ENCODE assay signal across 1 cellular context in the genomic region with DNA sequence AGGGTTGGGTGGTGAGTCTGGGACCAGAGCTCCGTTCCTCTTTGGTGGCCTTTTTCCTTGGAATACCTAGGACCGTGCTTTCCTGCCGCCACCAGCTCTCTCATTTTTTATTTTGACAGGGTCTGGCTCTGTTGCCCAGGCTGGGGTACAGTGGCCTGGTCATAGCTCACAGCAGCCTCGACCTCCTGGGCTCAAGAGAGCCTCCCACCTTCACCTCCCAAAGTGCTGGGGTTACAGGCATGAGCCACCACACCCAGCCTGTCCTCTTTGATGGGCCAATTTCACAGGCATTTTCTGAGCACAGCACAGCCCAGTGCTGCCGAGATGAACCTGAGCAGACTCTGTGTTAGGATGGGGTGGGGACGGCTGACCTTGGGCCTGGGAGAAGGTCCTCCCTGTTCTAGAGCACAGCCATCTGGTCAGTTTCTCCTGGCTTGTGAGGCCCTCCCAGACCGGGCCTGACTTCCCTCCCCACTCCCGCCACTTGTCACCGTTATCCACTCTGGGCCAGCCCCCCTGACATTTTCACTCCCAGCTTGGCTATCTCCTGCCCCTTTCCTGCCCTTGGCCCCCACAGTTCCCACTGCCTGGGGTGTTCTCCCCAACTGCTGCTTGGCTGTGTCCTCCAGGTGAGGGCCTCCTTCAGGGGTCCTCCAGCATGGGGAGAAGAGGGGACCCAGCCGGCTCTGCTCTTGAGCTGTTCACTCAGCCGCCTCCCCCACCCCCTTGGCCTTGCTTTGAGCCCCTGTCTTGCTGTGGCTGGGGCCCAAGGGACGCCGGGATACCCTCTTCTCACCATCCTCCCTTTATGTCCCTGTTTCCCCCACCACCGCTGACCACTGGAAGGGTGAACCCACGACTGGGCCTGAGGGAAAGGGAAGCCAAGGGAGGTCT.
TF ChIP-seq lines count a peak whose summit lies in the region.

No MANE protein-coding gene starts in this region.

TF ChIP-seq in K562, 482 proteins besides CTCF, POLR2A, EP300 and RAD21:
- TF ChIP-seq GABPB2 (CRISPR knock-in tag; conservative IDR thresholded peaks at IDR 0.05) (no peak), SRF (CRISPR knock-in tag; IDR thresholded peaks at IDR 0.05) (no peak), ZNF184 (CRISPR knock-in tag; IDR thresholded peaks at IDR 0.05) (no peak), EP400 (IDR thresholded peaks at IDR 0.05) (no peak), ZNF354B (CRISPR knock-in tag; IDR thresholded peaks at IDR 0.05) (no peak), NCOA2 (IDR thresholded peaks at IDR 0.05; ENCODE audit: partially characterized antibody in 2 of 2) (no peak), KAT2B (IDR thresholded peaks at IDR 0.05; ENCODE audit: low read depth, low read length) (no peak), COPS2 (conservative IDR thresholded peaks at IDR 0.05) (no peak), SMARCA5 (IDR thresholded peaks at IDR 0.05) (no peak), ZBTB7A (IDR thresholded peaks at IDR 0.05; ENCODE audit: borderline replicate concordance, control insufficient read depth, low read depth, low read length) (peak; percentile 49; the same call in 1 of the 2 replicates), RBM39 (optimal IDR thresholded peaks at IDR 0.05; ENCODE audit: low read depth, low read length) (no peak), ESRRA (IDR thresholded peaks at IDR 0.05; ENCODE audit: borderline replicate concordance, low read depth) (peak; percentile 60; the same call in 1 of the 2 replicates), ZNF197 (CRISPR knock-in tag; IDR thresholded peaks at IDR 0.05; ENCODE audit: low read depth) (no peak), TBP (optimal IDR thresholded peaks at IDR 0.05; ENCODE audit: low read depth, low read length) (no peak), PTRF (tag; IDR thresholded peaks at IDR 0.05) (no peak), ZNF586 (CRISPR knock-in tag; conservative IDR thresholded peaks at IDR 0.05) (no peak), BRD4 (IDR thresholded peaks at IDR 0.05) (no peak), MEF2D (tag; conservative IDR thresholded peaks at IDR 0.05; ENCODE audit: low read depth) (no peak), TSC22D4 (tag; IDR thresholded peaks at IDR 0.05) (no peak), GTF2A2 (tag; IDR thresholded peaks at IDR 0.05) (no peak), ZNF696 (CRISPR knock-in tag; conservative IDR thresholded peaks at IDR 0.05) (no peak), STAT5A (IDR thresholded peaks at IDR 0.05; ENCODE audit: borderline replicate concordance, low read length) (no peak), NRF1 (conservative IDR thresholded peaks at IDR 0.05 in 1 of 2, IDR thresholded peaks at IDR 0.05 in 1 of 2) (0 out of 4 replicates have a peak, but pooled peaks of 1 of the 2 experiments have one; percentile 11), NBN (IDR thresholded peaks at IDR 0.05; ENCODE audit: low read depth) (no peak), HNRNPK (IDR thresholded peaks at IDR 0.05; ENCODE audit: low read depth, low read length, poor library complexity, severe bottlenecking) (no peak), ZFPM2 (CRISPR knock-in tag; IDR thresholded peaks at IDR 0.05) (no peak), NCOA1 (IDR thresholded peaks at IDR 0.05; ENCODE audit: low read depth) (no peak), ZC3H11A (IDR thresholded peaks at IDR 0.05; ENCODE audit: low read depth, low read length) (no peak), CREBBP (IDR thresholded peaks at IDR 0.05; ENCODE audit: low read depth, low read length) (no peak), ZNF133 (CRISPR knock-in tag; IDR thresholded peaks at IDR 0.05) (no peak), ZNF121 (CRISPR knock-in tag; conservative IDR thresholded peaks at IDR 0.05) (peak; percentile 74)
- TF ChIP-seq, protein P1, sequence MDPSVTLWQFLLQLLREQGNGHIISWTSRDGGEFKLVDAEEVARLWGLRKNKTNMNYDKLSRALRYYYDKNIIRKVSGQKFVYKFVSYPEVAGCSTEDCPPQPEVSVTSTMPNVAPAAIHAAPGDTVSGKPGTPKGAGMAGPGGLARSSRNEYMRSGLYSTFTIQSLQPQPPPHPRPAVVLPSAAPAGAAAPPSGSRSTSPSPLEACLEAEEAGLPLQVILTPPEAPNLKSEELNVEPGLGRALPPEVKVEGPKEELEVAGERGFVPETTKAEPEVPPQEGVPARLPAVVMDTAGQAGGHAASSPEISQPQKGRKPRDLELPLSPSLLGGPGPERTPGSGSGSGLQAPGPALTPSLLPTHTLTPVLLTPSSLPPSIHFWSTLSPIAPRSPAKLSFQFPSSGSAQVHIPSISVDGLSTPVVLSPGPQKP (CRISPR knock-in tag; IDR thresholded peaks at IDR 0.05): no peak
- TF ChIP-seq, protein P2, sequence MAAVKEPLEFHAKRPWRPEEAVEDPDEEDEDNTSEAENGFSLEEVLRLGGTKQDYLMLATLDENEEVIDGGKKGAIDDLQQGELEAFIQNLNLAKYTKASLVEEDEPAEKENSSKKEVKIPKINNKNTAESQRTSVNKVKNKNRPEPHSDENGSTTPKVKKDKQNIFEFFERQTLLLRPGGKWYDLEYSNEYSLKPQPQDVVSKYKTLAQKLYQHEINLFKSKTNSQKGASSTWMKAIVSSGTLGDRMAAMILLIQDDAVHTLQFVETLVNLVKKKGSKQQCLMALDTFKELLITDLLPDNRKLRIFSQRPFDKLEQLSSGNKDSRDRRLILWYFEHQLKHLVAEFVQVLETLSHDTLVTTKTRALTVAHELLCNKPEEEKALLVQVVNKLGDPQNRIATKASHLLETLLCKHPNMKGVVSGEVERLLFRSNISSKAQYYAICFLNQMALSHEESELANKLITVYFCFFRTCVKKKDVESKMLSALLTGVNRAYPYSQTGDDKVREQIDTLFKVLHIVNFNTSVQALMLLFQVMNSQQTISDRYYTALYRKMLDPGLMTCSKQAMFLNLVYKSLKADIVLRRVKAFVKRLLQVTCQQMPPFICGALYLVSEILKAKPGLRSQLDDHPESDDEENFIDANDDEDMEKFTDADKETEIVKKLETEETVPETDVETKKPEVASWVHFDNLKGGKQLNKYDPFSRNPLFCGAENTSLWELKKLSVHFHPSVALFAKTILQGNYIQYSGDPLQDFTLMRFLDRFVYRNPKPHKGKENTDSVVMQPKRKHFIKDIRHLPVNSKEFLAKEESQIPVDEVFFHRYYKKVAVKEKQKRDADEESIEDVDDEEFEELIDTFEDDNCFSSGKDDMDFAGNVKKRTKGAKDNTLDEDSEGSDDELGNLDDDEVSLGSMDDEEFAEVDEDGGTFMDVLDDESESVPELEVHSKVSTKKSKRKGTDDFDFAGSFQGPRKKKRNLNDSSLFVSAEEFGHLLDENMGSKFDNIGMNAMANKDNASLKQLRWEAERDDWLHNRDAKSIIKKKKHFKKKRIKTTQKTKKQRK (IDR thresholded peaks at IDR 0.05; ENCODE audit: borderline replicate concordance, low read depth, low read length): no peak
- TF ChIP-seq, protein P3, sequence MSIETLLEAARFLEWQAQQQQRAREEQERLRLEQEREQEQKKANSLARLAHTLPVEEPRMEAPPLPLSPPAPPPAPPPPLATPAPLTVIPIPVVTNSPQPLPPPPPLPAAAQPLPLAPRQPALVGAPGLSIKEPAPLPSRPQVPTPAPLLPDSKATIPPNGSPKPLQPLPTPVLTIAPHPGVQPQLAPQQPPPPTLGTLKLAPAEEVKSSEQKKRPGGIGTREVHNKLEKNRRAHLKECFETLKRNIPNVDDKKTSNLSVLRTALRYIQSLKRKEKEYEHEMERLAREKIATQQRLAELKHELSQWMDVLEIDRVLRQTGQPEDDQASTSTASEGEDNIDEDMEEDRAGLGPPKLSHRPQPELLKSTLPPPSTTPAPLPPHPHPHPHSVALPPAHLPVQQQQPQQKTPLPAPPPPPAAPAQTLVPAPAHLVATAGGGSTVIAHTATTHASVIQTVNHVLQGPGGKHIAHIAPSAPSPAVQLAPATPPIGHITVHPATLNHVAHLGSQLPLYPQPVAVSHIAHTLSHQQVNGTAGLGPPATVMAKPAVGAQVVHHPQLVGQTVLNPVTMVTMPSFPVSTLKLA (conservative IDR thresholded peaks at IDR 0.05): no peak
- TF ChIP-seq, protein P4, sequence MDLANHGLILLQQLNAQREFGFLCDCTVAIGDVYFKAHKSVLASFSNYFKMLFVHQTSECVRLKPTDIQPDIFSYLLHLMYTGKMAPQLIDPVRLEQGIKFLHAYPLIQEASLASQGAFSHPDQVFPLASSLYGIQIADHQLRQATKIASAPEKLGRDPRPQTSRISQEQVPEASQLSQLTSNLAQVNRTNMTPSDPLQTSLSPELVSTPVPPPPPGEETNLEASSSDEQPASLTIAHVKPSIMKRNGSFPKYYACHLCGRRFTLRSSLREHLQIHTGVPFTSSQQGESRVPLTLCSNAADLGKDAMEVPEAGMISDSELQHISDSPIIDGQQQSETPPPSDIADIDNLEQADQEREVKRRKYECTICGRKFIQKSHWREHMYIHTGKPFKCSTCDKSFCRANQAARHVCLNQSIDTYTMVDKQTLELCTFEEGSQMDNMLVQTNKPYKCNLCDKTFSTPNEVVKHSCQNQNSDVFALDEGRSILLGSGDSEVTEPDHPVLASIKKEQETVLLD (IDR thresholded peaks at IDR 0.05): no peak
- TF ChIP-seq, protein P5, sequence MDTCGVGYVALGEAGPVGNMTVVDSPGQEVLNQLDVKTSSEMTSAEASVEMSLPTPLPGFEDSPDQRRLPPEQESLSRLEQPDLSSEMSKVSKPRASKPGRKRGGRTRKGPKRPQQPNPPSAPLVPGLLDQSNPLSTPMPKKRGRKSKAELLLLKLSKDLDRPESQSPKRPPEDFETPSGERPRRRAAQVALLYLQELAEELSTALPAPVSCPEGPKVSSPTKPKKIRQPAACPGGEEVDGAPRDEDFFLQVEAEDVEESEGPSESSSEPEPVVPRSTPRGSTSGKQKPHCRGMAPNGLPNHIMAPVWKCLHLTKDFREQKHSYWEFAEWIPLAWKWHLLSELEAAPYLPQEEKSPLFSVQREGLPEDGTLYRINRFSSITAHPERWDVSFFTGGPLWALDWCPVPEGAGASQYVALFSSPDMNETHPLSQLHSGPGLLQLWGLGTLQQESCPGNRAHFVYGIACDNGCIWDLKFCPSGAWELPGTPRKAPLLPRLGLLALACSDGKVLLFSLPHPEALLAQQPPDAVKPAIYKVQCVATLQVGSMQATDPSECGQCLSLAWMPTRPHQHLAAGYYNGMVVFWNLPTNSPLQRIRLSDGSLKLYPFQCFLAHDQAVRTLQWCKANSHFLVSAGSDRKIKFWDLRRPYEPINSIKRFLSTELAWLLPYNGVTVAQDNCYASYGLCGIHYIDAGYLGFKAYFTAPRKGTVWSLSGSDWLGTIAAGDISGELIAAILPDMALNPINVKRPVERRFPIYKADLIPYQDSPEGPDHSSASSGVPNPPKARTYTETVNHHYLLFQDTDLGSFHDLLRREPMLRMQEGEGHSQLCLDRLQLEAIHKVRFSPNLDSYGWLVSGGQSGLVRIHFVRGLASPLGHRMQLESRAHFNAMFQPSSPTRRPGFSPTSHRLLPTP (IDR thresholded peaks at IDR 0.05; ENCODE audit: borderline replicate concordance, extremely low read depth, insufficient read length): no peak
- TF ChIP-seq, protein P6, sequence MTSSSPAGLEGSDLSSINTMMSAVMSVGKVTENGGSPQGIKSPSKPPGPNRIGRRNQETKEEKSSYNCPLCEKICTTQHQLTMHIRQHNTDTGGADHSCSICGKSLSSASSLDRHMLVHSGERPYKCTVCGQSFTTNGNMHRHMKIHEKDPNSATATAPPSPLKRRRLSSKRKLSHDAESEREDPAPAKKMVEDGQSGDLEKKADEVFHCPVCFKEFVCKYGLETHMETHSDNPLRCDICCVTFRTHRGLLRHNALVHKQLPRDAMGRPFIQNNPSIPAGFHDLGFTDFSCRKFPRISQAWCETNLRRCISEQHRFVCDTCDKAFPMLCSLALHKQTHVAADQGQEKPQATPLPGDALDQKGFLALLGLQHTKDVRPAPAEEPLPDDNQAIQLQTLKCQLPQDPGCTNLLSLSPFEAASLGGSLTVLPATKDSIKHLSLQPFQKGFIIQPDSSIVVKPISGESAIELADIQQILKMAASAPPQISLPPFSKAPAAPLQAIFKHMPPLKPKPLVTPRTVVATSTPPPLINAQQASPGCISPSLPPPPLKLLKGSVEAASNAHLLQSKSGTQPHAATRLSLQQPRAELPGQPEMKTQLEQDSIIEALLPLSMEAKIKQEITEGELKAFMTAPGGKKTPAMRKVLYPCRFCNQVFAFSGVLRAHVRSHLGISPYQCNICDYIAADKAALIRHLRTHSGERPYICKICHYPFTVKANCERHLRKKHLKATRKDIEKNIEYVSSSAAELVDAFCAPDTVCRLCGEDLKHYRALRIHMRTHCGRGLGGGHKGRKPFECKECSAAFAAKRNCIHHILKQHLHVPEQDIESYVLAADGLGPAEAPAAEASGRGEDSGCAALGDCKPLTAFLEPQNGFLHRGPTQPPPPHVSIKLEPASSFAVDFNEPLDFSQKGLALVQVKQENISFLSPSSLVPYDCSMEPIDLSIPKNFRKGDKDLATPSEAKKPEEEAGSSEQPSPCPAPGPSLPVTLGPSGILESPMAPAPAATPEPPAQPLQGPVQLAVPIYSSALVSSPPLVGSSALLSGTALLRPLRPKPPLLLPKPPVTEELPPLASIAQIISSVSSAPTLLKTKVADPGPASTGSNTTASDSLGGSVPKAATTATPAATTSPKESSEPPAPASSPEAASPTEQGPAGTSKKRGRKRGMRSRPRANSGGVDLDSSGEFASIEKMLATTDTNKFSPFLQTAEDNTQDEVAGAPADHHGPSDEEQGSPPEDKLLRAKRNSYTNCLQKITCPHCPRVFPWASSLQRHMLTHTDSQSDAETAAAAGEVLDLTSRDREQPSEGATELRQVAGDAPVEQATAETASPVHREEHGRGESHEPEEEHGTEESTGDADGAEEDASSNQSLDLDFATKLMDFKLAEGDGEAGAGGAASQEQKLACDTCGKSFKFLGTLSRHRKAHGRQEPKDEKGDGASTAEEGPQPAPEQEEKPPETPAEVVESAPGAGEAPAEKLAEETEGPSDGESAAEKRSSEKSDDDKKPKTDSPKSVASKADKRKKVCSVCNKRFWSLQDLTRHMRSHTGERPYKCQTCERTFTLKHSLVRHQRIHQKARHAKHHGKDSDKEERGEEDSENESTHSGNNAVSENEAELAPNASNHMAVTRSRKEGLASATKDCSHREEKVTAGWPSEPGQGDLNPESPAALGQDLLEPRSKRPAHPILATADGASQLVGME (CRISPR knock-in tag; IDR thresholded peaks at IDR 0.05): no peak
- TF ChIP-seq, protein P7, sequence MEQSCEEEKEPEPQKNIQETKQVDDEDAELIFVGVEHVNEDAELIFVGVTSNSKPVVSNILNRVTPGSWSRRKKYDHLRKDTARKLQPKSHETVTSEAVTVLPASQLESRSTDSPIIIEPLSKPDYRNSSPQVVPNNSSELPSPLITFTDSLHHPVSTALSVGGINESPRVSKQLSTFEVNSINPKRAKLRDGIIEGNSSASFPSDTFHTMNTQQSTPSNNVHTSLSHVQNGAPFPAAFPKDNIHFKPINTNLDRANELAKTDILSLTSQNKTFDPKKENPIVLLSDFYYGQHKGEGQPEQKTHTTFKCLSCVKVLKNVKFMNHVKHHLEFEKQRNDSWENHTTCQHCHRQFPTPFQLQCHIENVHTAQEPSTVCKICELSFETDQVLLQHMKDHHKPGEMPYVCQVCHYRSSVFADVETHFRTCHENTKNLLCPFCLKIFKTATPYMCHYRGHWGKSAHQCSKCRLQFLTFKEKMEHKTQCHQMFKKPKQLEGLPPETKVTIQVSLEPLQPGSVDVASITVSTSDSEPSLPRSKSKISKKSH (CRISPR knock-in tag; IDR thresholded peaks at IDR 0.05): no peak
- TF ChIP-seq, protein P8, sequence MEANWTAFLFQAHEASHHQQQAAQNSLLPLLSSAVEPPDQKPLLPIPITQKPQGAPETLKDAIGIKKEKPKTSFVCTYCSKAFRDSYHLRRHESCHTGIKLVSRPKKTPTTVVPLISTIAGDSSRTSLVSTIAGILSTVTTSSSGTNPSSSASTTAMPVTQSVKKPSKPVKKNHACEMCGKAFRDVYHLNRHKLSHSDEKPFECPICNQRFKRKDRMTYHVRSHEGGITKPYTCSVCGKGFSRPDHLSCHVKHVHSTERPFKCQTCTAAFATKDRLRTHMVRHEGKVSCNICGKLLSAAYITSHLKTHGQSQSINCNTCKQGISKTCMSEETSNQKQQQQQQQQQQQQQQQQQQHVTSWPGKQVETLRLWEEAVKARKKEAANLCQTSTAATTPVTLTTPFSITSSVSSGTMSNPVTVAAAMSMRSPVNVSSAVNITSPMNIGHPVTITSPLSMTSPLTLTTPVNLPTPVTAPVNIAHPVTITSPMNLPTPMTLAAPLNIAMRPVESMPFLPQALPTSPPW (CRISPR knock-in tag; IDR thresholded peaks at IDR 0.05): 0 out of 2 replicates have a peak, but pooled peaks have one; percentile 23
